Comparison of ENCODE assay signal across 29 cellular contexts in genomic region chr5:95983067-95983466, GRCh38. TPM values are rescaled to one million over a fixed set of nuclear protein-coding genes. Genes with fewer than 3 reads are reported as not detected.
DNase-seq lines count a peak whose midpoint lies in the region; ATAC-seq, FAIRE-seq and TF ChIP-seq lines count a peak whose summit lies in the region.
"Had no signal": no experiment of that assay in that cellular context is flagged by ENCODE, and none has a peak within 500 bp of the region (broad histone marks: within the 10 kb centered on the region; RNA-seq: fewer than 3 reads in every experiment).

No MANE protein-coding gene starts in this region.

- peaks cover 13% of the 10 kb centered on the region for H3K79me2 ChIP-seq in HepG2 (ENCODE audit: insufficient read depth, low read length)
- H3K79me2 ChIP-seq in osteoblast (ENCODE audit: insufficient read depth, low read length), result no peaks in the 10 kb centered on the region

- CTCF ChIA-PET in HepG2 (lab: Yijun Ruan, JAX; ENCODE audit: low intra/inter-chr PET ratio, low total read pairs), result no interaction called here
- CTCF ChIA-PET in activated CD8-positive, alpha-beta memory T cell treated with anti-CD3 and anti-CD28 coated beads, Interleukin-2, amount 10 ng/mL, durations not matched to agents 7 days and 5 days (lab: Charles Lee), result no interaction called here

- ATAC-seq in HepG2 (no peak), right lobe of liver (no peak), left lung (peak; percentile 59), upper lobe of right lung (peak; percentile 53)
- ATAC-seq in activated CD8-positive, alpha-beta memory T cell treated with anti-CD3 and anti-CD28 coated beads, Interleukin-2, amount 10 ng/mL, durations not matched to agents 7 days and 5 days, result no peak
- ATAC-seq: GM12878 had no signal

- TF ChIP-seq CTCF in HepG2 (CRISPR knock-in tag; IDR thresholded peaks at IDR 0.05) (no peak), right lobe of liver (IDR thresholded peaks at IDR 0.05) (no peak), left lung (IDR thresholded peaks at IDR 0.05) (no peak), upper lobe of right lung (IDR thresholded peaks at IDR 0.05) (no peak), osteoblast (IDR thresholded peaks at IDR 0.05; ENCODE audit: extremely low read depth, low read depth, low read length) (no peak)

- intact Hi-C loops in HepG2 (cut with micrococcal nuclease; ENCODE audit: unreplicated experiment) (no loop called here), right lobe of liver (cut with DNase I) (no loop called here), left lung (cut with DNase I) (no loop called here), upper lobe of right lung (cut with DNase I) (no loop called here)

- TF ChIP-seq RAD21 in HepG2 (CRISPR knock-in tag; IDR thresholded peaks at IDR 0.05), result no peak

- H3K36me3 ChIP-seq in HepG2 (replicated peaks in 1 of 2; ENCODE audit: control insufficient read depth in 1 of 2, insufficient read depth in 2 of 2, low read length in 2 of 2) (no peaks in the 10 kb centered on the region), right lobe of liver (no peaks in the 10 kb centered on the region), left lung (no peaks in the 10 kb centered on the region), upper lobe of right lung (no peaks in the 10 kb centered on the region), osteoblast (ENCODE audit: insufficient read depth, low read length) (no peaks in the 10 kb centered on the region)
- H3K36me3 ChIP-seq: BE2C, BLaER1 had no signal

- no peaks in the 10 kb centered on the region for H3K27me3 Mint-ChIP-seq in activated CD8-positive, alpha-beta memory T cell treated with anti-CD3 and anti-CD28 coated beads, Interleukin-2, amount 10 ng/mL, durations not matched to agents 7 days and 5 days

- H3K36me3 Mint-ChIP-seq in activated CD8-positive, alpha-beta memory T cell treated with anti-CD3 and anti-CD28 coated beads, Interleukin-2, amount 10 ng/mL, durations not matched to agents 7 days and 5 days, result peaks cover 2% of the 10 kb centered on the region
- H3K36me3 Mint-ChIP-seq: CD14-positive monocyte; CD4-positive, alpha-beta memory T cell; CD4-positive, CD25-positive, alpha-beta regulatory T cell; CD8-positive, alpha-beta memory T cell had no signal

- in situ Hi-C loops in HepG2 (cut with HindIII; ENCODE audit: extremely low pct_ligation_motif_present, low pct_unique_long_range_greater_than_20kb), result no loop called here

- no peaks in the 10 kb centered on the region for H3K27me3 ChIP-seq in HepG2 (ENCODE audit: control insufficient read depth in 1 of 2, insufficient read depth in 2 of 2, low read length in 2 of 2)
- no peaks in the 10 kb centered on the region for H3K27me3 ChIP-seq in right lobe of liver
- H3K27me3 ChIP-seq in left lung, result no peaks in the 10 kb centered on the region
- no peaks in the 10 kb centered on the region for H3K27me3 ChIP-seq in upper lobe of right lung
- no peaks in the 10 kb centered on the region for H3K27me3 ChIP-seq in osteoblast (ENCODE audit: insufficient read depth, low read length)
- H3K27me3 ChIP-seq: BE2C, BLaER1 had no signal

- no peaks in the 10 kb centered on the region for H3K9me3 ChIP-seq in HepG2 (ENCODE audit: low read length)
- no peaks in the 10 kb centered on the region for H3K9me3 ChIP-seq in right lobe of liver
- H3K9me3 ChIP-seq in left lung, result no peaks in the 10 kb centered on the region
- no peaks in the 10 kb centered on the region for H3K9me3 ChIP-seq in upper lobe of right lung
- no peaks in the 10 kb centered on the region for H3K9me3 ChIP-seq in osteoblast (ENCODE audit: low read depth, low read length)
- H3K9me3 ChIP-seq: BE2C, BLaER1 had no signal

- no peak overlapping the region for H3K9ac ChIP-seq in HepG2 (ENCODE audit: insufficient read depth, low read depth, low read length)
- H3K9ac ChIP-seq: BLaER1 had no signal

- H3K9me3 Mint-ChIP-seq in activated CD8-positive, alpha-beta memory T cell treated with anti-CD3 and anti-CD28 coated beads, Interleukin-2, amount 10 ng/mL, durations not matched to agents 7 days and 5 days (ENCODE audit: low read depth), result no peaks in the 10 kb centered on the region
- H3K9me3 Mint-ChIP-seq: CD4-positive, alpha-beta memory T cell; CD4-positive, CD25-positive, alpha-beta regulatory T cell; CD8-positive, alpha-beta memory T cell had no signal

- H3K4me2 ChIP-seq in HepG2 (ENCODE audit: low read depth, low read length) (no peak overlapping the region), osteoblast (ENCODE audit: insufficient read depth, low read length) (no peak overlapping the region)
- H3K4me2 ChIP-seq: BLaER1 had no signal

- H2AFZ ChIP-seq in HepG2 (ENCODE audit: low read length) (no peak overlapping the region), osteoblast (ENCODE audit: low read length) (no peak overlapping the region)

- no peak overlapping the region for H3K4me3 Mint-ChIP-seq in activated CD8-positive, alpha-beta memory T cell treated with anti-CD3 and anti-CD28 coated beads, Interleukin-2, amount 10 ng/mL, durations not matched to agents 7 days and 5 days
- H3K4me3 Mint-ChIP-seq: CD14-positive monocyte; CD4-positive, alpha-beta memory T cell; CD4-positive, CD25-positive, alpha-beta regulatory T cell; CD8-positive, alpha-beta memory T cell had no signal

- FAIRE-seq in HepG2 (lab: Jason Lieb, UNC), result no peak
- FAIRE-seq: A204.1, GM12892, GM18507 had no signal

- TF ChIP-seq POLR2A in HepG2 (IDR thresholded peaks at IDR 0.05; ENCODE audit: insufficient read depth in 1 of 2, low read depth in 2 of 2, low read length in 2 of 2), result no peak
- no peak for TF ChIP-seq POLR2A in right lobe of liver (IDR thresholded peaks at IDR 0.05)

- DNase-seq in HepG2 (ENCODE audit: low spot score) (no peak), right lobe of liver (no peak), left lung (no peak), renal cortical epithelial cell (ENCODE audit: low read depth) (peak; percentile 15), upper lobe of right lung (no peak), osteoblast (ENCODE audit: insufficient read length, low spot score, missing footprints) (no peak), SHP77 (lab: John Stamatoyannopoulos, UW) (no peak)
- DNase-seq in activated CD8-positive, alpha-beta memory T cell treated with anti-CD3 and anti-CD28 coated beads, Interleukin-2, amount 10 ng/mL, durations not matched to agents 7 days and 5 days, result no peak
- DNase-seq: 8988T; ACHN; BE2C; C1 segment of cervical spinal cord; CD4-positive, alpha-beta memory T cell; CD4-positive, CD25-positive, alpha-beta regulatory T cell; CD8-positive, alpha-beta memory T cell; COR-L47; DMS 273 treated with DMSO at 0.1 percent for 48 hours; DMS153; DMS53; DMS79; DND-41; EL; GDM1 had no signal

- H3K4me1 Mint-ChIP-seq in activated CD8-positive, alpha-beta memory T cell treated with anti-CD3 and anti-CD28 coated beads, Interleukin-2, amount 10 ng/mL, durations not matched to agents 7 days and 5 days, result no peaks in the 10 kb centered on the region
- H3K4me1 Mint-ChIP-seq: CD14-positive monocyte; CD4-positive, alpha-beta memory T cell; CD4-positive, CD25-positive, alpha-beta regulatory T cell; CD8-positive, alpha-beta memory T cell had no signal

- H3K4me1 ChIP-seq in HepG2 (ENCODE audit: insufficient read depth, low read length) (peaks cover 61% of the 10 kb centered on the region), right lobe of liver (peaks cover 0 to 39% (median 6%) of the 10 kb centered on the region in 4 donors), left lung (no peaks in the 10 kb centered on the region), upper lobe of right lung (no peaks in the 10 kb centered on the region), osteoblast (ENCODE audit: insufficient read depth, low read length) (peaks cover 13% of the 10 kb centered on the region)

- BruUV-seq in HepG2 (replicated peaks; lab: Mats Ljungman, UMichigan), result no TSS peak

- no peak overlapping the region for H3K4me3 ChIP-seq in HepG2 (replicated peaks in 1 of 3; ENCODE audit: insufficient read depth in 1 of 3, low read depth in 2 of 3, low read length in 3 of 3)
- no peak overlapping the region for H3K4me3 ChIP-seq in right lobe of liver
- H3K4me3 ChIP-seq in left lung, result no peak overlapping the region
- no peak overlapping the region for H3K4me3 ChIP-seq in upper lobe of right lung
- H3K4me3 ChIP-seq in osteoblast (ENCODE audit: insufficient read depth, low read length), result no peak overlapping the region
- H3K4me3 ChIP-seq: BLaER1, GM12878 had no signal

- no peak overlapping the region for H3K27ac Mint-ChIP-seq in activated CD8-positive, alpha-beta memory T cell treated with anti-CD3 and anti-CD28 coated beads, Interleukin-2, amount 10 ng/mL, durations not matched to agents 7 days and 5 days
- H3K27ac Mint-ChIP-seq: CD14-positive monocyte; CD4-positive, alpha-beta memory T cell; CD4-positive, CD25-positive, alpha-beta regulatory T cell; CD8-positive, alpha-beta memory T cell had no signal

- H3K27ac ChIP-seq in HepG2 (ENCODE audit: extremely low read length, insufficient read depth, low read length), result no peak overlapping the region
- H3K27ac ChIP-seq in right lobe of liver, result no peak overlapping the region
- no peak overlapping the region for H3K27ac ChIP-seq in left lung
- no peak overlapping the region for H3K27ac ChIP-seq in upper lobe of right lung
- no peak overlapping the region for H3K27ac ChIP-seq in osteoblast (ENCODE audit: low read depth, low read length)
- H3K27ac ChIP-seq: BLaER1 had no signal

- TF ChIP-seq EP300 in HepG2 (IDR thresholded peaks at IDR 0.05; ENCODE audit: low read depth in 2 of 2, low read length in 2 of 2), result no peak
- no peak for TF ChIP-seq EP300 in HepG2 (CRISPR knock-in tag; IDR thresholded peaks at IDR 0.05; ENCODE audit: borderline replicate concordance)

- H4K20me1 ChIP-seq in HepG2 (ENCODE audit: insufficient read depth, low read length) (no peaks in the 10 kb centered on the region), osteoblast (ENCODE audit: insufficient read depth, low read length) (no peaks in the 10 kb centered on the region)
- H4K20me1 ChIP-seq: BLaER1 had no signal

- POLR2A ChIA-PET in HepG2 (lab: Yijun Ruan, JAX), result no interaction called here

RNA-seq across cellular contexts. Expression of gene ELL2, which starts 21.4 kb away (rescaled TPM):
- total RNA-seq in HepG2 (2016; rRNA removed; fragmentation: Illumina TruSeq; extraction: Trizol), result 64.5 and 78.9 TPM in 2 replicates
- total RNA-seq in HepG2 (2016; cell fraction: cytosol; rRNA removed; fragmentation: Illumina TruSeq; extraction: Trizol; ENCODE audit: low read depth), result 19.2 and 20.4 TPM in 2 replicates
- total RNA-seq in HepG2 (2016; cell fraction: insoluble cytoplasmic fraction; rRNA removed; fragmentation: Illumina TruSeq; extraction: Trizol), result 69.3 and 74.8 TPM in 2 replicates
- 73.2 and 75.4 TPM in 2 replicates for total RNA-seq in HepG2 (2016; cell fraction: membrane; rRNA removed; fragmentation: Illumina TruSeq; extraction: Trizol)
- total RNA-seq in HepG2 (2016; cell fraction: nucleus; rRNA removed; fragmentation: Illumina TruSeq; extraction: Trizol), result 121 and 123 TPM in 2 replicates
- 75.7 and 97.1 TPM in 2 replicates for polyA plus RNA-seq in HepG2 (2011; rRNA removed)
- polyA plus RNA-seq in HepG2 (2011; cell fraction: cytosol; rRNA removed), result 40.8 and 54.3 TPM in 2 replicates
- polyA plus RNA-seq in HepG2 (2011; cell fraction: nucleus; rRNA removed), result 68.9 and 74.9 TPM in 2 replicates
- 87.7 and 101 TPM in 2 replicates for polyA plus RNA-seq in HepG2 (2012)
- 13.4 and 15.1 TPM in 2 replicates for polyA plus RNA-seq in HepG2 (2016; cell fraction: cytosol; fragmentation: Illumina TruSeq; extraction: Trizol; ENCODE audit: low read depth)
- polyA plus RNA-seq in HepG2 (2016; cell fraction: insoluble cytoplasmic fraction; fragmentation: Illumina TruSeq; extraction: Trizol; ENCODE audit: low read depth), result 81.1 and 83.2 TPM in 2 replicates
- polyA plus RNA-seq in HepG2 (2016; cell fraction: membrane; fragmentation: Illumina TruSeq; extraction: Trizol; ENCODE audit: low read depth), result 49.0 and 50.1 TPM in 2 replicates
- polyA plus RNA-seq in HepG2 (2016; cell fraction: nucleus; fragmentation: Illumina TruSeq; extraction: Trizol; ENCODE audit: insufficient read depth, low read depth), result 115 and 124 TPM in 2 replicates
- polyA minus RNA-seq in HepG2 (2011; rRNA and poly(A)+ RNA removed; ENCODE audit: low replicate concordance), result 37.6 and 93.4 TPM in 2 replicates
- polyA minus RNA-seq in HepG2 (2011; cell fraction: cytosol; rRNA and poly(A)+ RNA removed), result 82.9 and 96.7 TPM in 2 replicates
- 685 and 799 TPM in 2 replicates for polyA minus RNA-seq in HepG2 (2011; cell fraction: nucleus; rRNA and poly(A)+ RNA removed)
- 10 to 100 TPM; 74.3 to 96.4 (median 84.5) TPM for total RNA-seq in right lobe of liver
- 10 to 100 TPM; 46.9 to 62.7 TPM for total RNA-seq in left lung
- total RNA-seq in renal cortical epithelial cell, result 31.1 and 38.6 TPM in 2 replicates
- 52.1 TPM for total RNA-seq in upper lobe of right lung
- 113 and 123 TPM in 2 replicates for total RNA-seq in osteoblast
- 10 to 100 TPM; 33.9 to 81.8 TPM for total RNA-seq in activated CD8-positive, alpha-beta memory T cell treated with anti-CD3 and anti-CD28 coated beads, Interleukin-2, amount 10 ng/mL, durations not matched to agents 7 days and 5 days

Comparison
In these comparisons a context has a peak if more than half of its experiments do, and no peak if none do; other contexts are left out.
1. ATAC-seq: peak in left lung (single experiment) and upper lobe of right lung (single experiment); none in HepG2 (single experiment), right lobe of liver (0 of 4) and activated CD8-positive, alpha-beta memory T cell treated with anti-CD3 and anti-CD28 coated beads, Interleukin-2, amount 10 ng/mL, durations not matched to agents 7 days and 5 days (single experiment).